ENCODE assay signal across 7 cellular contexts in genomic region chr17:59839646-59840328, GRCh38. TPM values are rescaled to one million over a fixed set of nuclear protein-coding genes. Genes with fewer than 3 reads are reported as not detected.
DNase-seq lines count a peak whose midpoint lies in the region; ATAC-seq, FAIRE-seq and TF ChIP-seq lines count a peak whose summit lies in the region.

No MANE protein-coding gene starts in this region.

- FAIRE-seq in GM12891 (lab: Jason Lieb, UNC) = no peak

- H3K4me3 Mint-ChIP-seq in GM23338 = peak overlapping the region; percentile 99

- peaks cover 60% of the 10 kb centered on the region for H3K27me3 Mint-ChIP-seq in GM23338 (ENCODE audit: insufficient read depth, low read depth, poor library complexity)

- peak overlapping the region; percentile 64 for H3K4me2 ChIP-seq in GM23338
- H3K4me2 ChIP-seq in fibroblast of lung (ENCODE audit: extremely low read depth, insufficient read depth, low read length) = peak overlapping the region; percentile 85

- H3F3A ChIP-seq in GM23338 (replicated peaks; ENCODE audit: low read depth) = 0 out of 2 replicates have a peak, but pooled peaks cover 8% of the 10 kb centered on the region

- peaks cover 15% of the 10 kb centered on the region; the same call in 2 of the 3 replicates for H3K9me3 Mint-ChIP-seq in GM23338

- peaks cover 20% of the 10 kb centered on the region for H3K4me1 Mint-ChIP-seq in GM23338

- ATAC-seq in GM23338 = no peak
- ATAC-seq in SK-N-SH treated with all-trans-retinoic acid at 6 μM for 48 hours = no peak
- ATAC-seq in HG03045 (IDR thresholded peaks at IDR 0.05; ENCODE audit: unreplicated experiment) = no peak

- H3K4me1 ChIP-seq in GM23338 (ENCODE audit: insufficient read depth) (no peaks in the 10 kb centered on the region), fibroblast of lung (ENCODE audit: control insufficient read depth, extremely low read depth, insufficient read depth, low read length) (peaks cover 4% of the 10 kb centered on the region)

- H3K9me2 ChIP-seq in GM23338 (ENCODE audit: insufficient read depth) = no peaks in the 10 kb centered on the region

- DNase-seq in GM23338 (ENCODE audit: low spot score) = peak; percentile 53
- peak; percentile 36 to 60 for DNase-seq in fibroblast of lung (ENCODE audit: low read depth in 2 of 2)
- no peak for DNase-seq in skeletal muscle cell (ENCODE audit: low read depth)
- DNase-seq in GM12891 (ENCODE audit: insufficient read length, low spot score) = no peak
- no peak for DNase-seq in superior temporal gyrus (ENCODE audit: extremely low spot score)

- no peaks in the 10 kb centered on the region for H3K9me3 ChIP-seq in fibroblast of lung (ENCODE audit: control insufficient read depth, insufficient read depth, low read depth, low read length)

- peak overlapping the region; percentile 97 for H3K9ac ChIP-seq in fibroblast of lung (ENCODE audit: insufficient read depth, low read length)

- peak overlapping the region; percentile 69 for H3K4me3 ChIP-seq in GM23338
- peak overlapping the region; percentile 97 to 99 (median 98) for H3K4me3 ChIP-seq in fibroblast of lung (replicated peaks in 1 of 4; ENCODE audit: control extremely low read depth in 1 of 4, insufficient read depth in 1 of 4, low read depth in 3 of 4, low read length in 4 of 4)
- peak overlapping the region; percentile 63 for H3K4me3 ChIP-seq in skeletal muscle cell (ENCODE audit: low read depth, low read length)

- H3K27me3 ChIP-seq in GM23338 (ENCODE audit: insufficient read depth) (no peaks in the 10 kb centered on the region), fibroblast of lung (ENCODE audit: control insufficient read depth, insufficient read depth, low read length) (no peaks in the 10 kb centered on the region)

- peaks cover 34% of the 10 kb centered on the region for H3K79me2 ChIP-seq in GM23338 (replicated peaks; ENCODE audit: insufficient read depth)
- peaks cover 45% of the 10 kb centered on the region for H3K79me2 ChIP-seq in fibroblast of lung (ENCODE audit: control insufficient read depth, insufficient read depth, low read length)

- H2AFZ ChIP-seq in GM23338 (no peak overlapping the region), fibroblast of lung (ENCODE audit: low read length) (no peak overlapping the region)

- H3K36me3 Mint-ChIP-seq in GM23338 (ENCODE audit: low read depth) = peaks cover 58% of the 10 kb centered on the region

- TF ChIP-seq CTCF in GM23338 (conservative IDR thresholded peaks at IDR 0.05; ENCODE audit: low read depth in 2 of 2) (no peak), fibroblast of lung (conservative IDR thresholded peaks at IDR 0.05 in 1 of 2, IDR thresholded peaks at IDR 0.05 in 1 of 2; ENCODE audit: low read depth in 1 of 2, low read length in 2 of 2) (no peak)

- H4K20me1 ChIP-seq in GM23338 (replicated peaks; ENCODE audit: insufficient read depth) (no peaks in the 10 kb centered on the region), fibroblast of lung (ENCODE audit: control insufficient read depth, extremely low read depth, insufficient read depth, low read length) (no peaks in the 10 kb centered on the region)

- no peak; the same call in 1 of the 2 replicates for TF ChIP-seq POLR2A in GM12891 (IDR thresholded peaks at IDR 0.05; ENCODE audit: low read depth, low read length)

- peaks cover 7% of the 10 kb centered on the region; the same call in 1 of the 2 replicates for H3K36me3 ChIP-seq in GM23338 (ENCODE audit: insufficient read depth)
- peaks cover 3% of the 10 kb centered on the region for H3K36me3 ChIP-seq in fibroblast of lung (ENCODE audit: control insufficient read depth, insufficient read depth, low read length)

- H3K27ac Mint-ChIP-seq in GM23338 = peak overlapping the region; percentile 100

- H3K27ac ChIP-seq in GM23338 (ENCODE audit: low read depth) = peak overlapping the region; percentile 94
- peak overlapping the region; percentile 100 for H3K27ac ChIP-seq in fibroblast of lung (ENCODE audit: insufficient read depth, low read length)

TF ChIP-seq in GM23338, 12 proteins besides CTCF, POLR2A, EP300 and RAD21 (continues in another document):
- TF ChIP-seq, protein P1, sequence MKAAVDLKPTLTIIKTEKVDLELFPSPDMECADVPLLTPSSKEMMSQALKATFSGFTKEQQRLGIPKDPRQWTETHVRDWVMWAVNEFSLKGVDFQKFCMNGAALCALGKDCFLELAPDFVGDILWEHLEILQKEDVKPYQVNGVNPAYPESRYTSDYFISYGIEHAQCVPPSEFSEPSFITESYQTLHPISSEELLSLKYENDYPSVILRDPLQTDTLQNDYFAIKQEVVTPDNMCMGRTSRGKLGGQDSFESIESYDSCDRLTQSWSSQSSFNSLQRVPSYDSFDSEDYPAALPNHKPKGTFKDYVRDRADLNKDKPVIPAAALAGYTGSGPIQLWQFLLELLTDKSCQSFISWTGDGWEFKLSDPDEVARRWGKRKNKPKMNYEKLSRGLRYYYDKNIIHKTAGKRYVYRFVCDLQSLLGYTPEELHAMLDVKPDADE (IDR thresholded peaks at IDR 0.05) = no peak
- no peak for TF ChIP-seq ZNF114 (CRISPR knock-in tag; IDR thresholded peaks at IDR 0.05)
- TF ChIP-seq ZNF331 (CRISPR knock-in tag; IDR thresholded peaks at IDR 0.05; ENCODE audit: low read depth) = no peak
- TF ChIP-seq EZH2phosphoT487 (IDR thresholded peaks at IDR 0.05; ENCODE audit: unreplicated experiment) = no peak
- TF ChIP-seq NANOG (IDR thresholded peaks at IDR 0.05; ENCODE audit: borderline replicate concordance) = no peak
- TF ChIP-seq CREB1 (CRISPR knock-in tag; IDR thresholded peaks at IDR 0.05; ENCODE audit: low read depth) = no peak

TF ChIP-seq in SK-N-SH treated with all-trans-retinoic acid at 6 μM for 48 hours, 23 proteins besides CTCF, POLR2A, EP300 and RAD21 (continues in another document):
- TF ChIP-seq, protein P2, sequence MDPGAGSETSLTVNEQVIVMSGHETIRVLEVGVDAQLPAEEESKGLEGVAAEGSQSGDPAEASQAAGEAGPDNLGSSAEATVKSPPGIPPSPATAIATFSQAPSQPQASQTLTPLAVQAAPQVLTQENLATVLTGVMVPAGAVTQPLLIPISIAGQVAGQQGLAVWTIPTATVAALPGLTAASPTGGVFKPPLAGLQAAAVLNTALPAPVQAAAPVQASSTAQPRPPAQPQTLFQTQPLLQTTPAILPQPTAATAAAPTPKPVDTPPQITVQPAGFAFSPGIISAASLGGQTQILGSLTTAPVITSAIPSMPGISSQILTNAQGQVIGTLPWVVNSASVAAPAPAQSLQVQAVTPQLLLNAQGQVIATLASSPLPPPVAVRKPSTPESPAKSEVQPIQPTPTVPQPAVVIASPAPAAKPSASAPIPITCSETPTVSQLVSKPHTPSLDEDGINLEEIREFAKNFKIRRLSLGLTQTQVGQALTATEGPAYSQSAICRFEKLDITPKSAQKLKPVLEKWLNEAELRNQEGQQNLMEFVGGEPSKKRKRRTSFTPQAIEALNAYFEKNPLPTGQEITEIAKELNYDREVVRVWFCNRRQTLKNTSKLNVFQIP (CRISPR knock-in tag; IDR thresholded peaks at IDR 0.05; ENCODE audit: borderline replicate concordance, low read depth) = peak; percentile 6; the same call in 1 of the 2 replicates
- no peak for TF ChIP-seq ISL1 (CRISPR knock-in tag; IDR thresholded peaks at IDR 0.05)

TF ChIP-seq in GM12891, 5 proteins besides CTCF, POLR2A, EP300 and RAD21:
- TF ChIP-seq POLR2AphosphoS5 (IDR thresholded peaks at IDR 0.05; ENCODE audit: low read depth, low read length) (no peak; the same call in 1 of the 2 replicates), PAX5 (IDR thresholded peaks at IDR 0.05; ENCODE audit: insufficient read depth, low read length, severe bottlenecking) (no peak), SPI1 (IDR thresholded peaks at IDR 0.05; ENCODE audit: low read depth, low read length) (no peak), TAF1 (IDR thresholded peaks at IDR 0.05; ENCODE audit: low read depth, low read length) (no peak), POU2F2 (IDR thresholded peaks at IDR 0.05; ENCODE audit: low read depth, low read length) (no peak)

RNA-seq across cellular contexts. Expression of gene TUBD1, which starts 53.0 kb away (rescaled TPM):
- total RNA-seq in GM23338 (2014; rRNA removed; shearing (Covaris generic)) = 13.8 and 17.6 TPM in 2 replicates
- polyA plus RNA-seq in GM23338 (2016; fragmentation: Nextera tagmentation; extraction: Ambion mirVana) (10.1 and 11.6 TPM in 2 replicates), fibroblast of lung (3.6 TPM in 2 replicates)
- total RNA-seq in fibroblast of lung = 4.6 and 5.6 TPM in 2 replicates
- 2.5 and 3.0 TPM in 2 replicates for polyA plus RNA-seq in fibroblast of lung (2012)
- 0.75 TPM in 1 of 2 replicates, not detected in the other for polyA minus RNA-seq in fibroblast of lung (ENCODE audit: low replicate concordance)
- polyA plus RNA-seq in GM12891 (2012; ENCODE audit: low read depth, missing spikeins) = 2.2 TPM

RNA-seq across cellular contexts. Expression of gene RPS6KB1, which starts 53.1 kb away (rescaled TPM):
- total RNA-seq in GM23338 (2014; rRNA removed; shearing (Covaris generic)) = 15.1 and 19.5 TPM in 2 replicates
- 20.4 and 21.7 TPM in 2 replicates for polyA plus RNA-seq in GM23338 (2016; fragmentation: Nextera tagmentation; extraction: Ambion mirVana)
- 21.3 and 21.6 TPM in 2 replicates for total RNA-seq in fibroblast of lung
- polyA plus RNA-seq in fibroblast of lung = 14.8 and 16.0 TPM in 2 replicates
- polyA plus RNA-seq in fibroblast of lung (2012) = 16.9 and 20.7 TPM in 2 replicates
- 0.67 and 1.0 TPM in 2 replicates for polyA minus RNA-seq in fibroblast of lung (ENCODE audit: low replicate concordance)
- 10.6 TPM for polyA plus RNA-seq in GM12891 (2012; ENCODE audit: low read depth, missing spikeins)

Comparison
In these comparisons a context has a peak if more than half of its experiments do, and no peak if none do; other contexts are left out.
1. DNase-seq: peak in GM23338 (single experiment) and fibroblast of lung (2 of 2); none in skeletal muscle cell (single experiment), GM12891 (single experiment) and superior temporal gyrus (single experiment).
2. Peak in every context shown above with its lines, with median percentiles within 50 percentile points of each other: H3K4me3 ChIP-seq.